ENCODE assay signal across 26 cellular contexts in genomic region chr3:29593802-29594201, GRCh38.
"Had no signal": no experiment of that assay in that cellular context is flagged by ENCODE, and none has a peak within 500 bp of the region (broad histone marks: within the 10 kb centered on the region; RNA-seq: fewer than 3 reads in every experiment).

No MANE protein-coding gene starts in this region.

- H3K79me2 ChIP-seq: hepatocyte had no signal

- H3K27me3 ChIP-seq: dorsolateral prefrontal cortex, esophagus muscularis mucosa, foreskin keratinocyte, gastroesophageal sphincter, heart left ventricle, hepatocyte had no signal

- H3K36me3 Mint-ChIP-seq: immature natural killer cell; naive B cell; naive thymus-derived CD8-positive, alpha-beta T cell had no signal

- H3K9me3 ChIP-seq: esophagus muscularis mucosa, gastroesophageal sphincter, heart left ventricle, left ventricle myocardium inferior, lower lobe of right lung, mucosa of descending colon had no signal

- H3K27ac ChIP-seq: coronary artery, dorsolateral prefrontal cortex, esophagus muscularis mucosa, foreskin keratinocyte, gastroesophageal sphincter, heart left ventricle, hepatocyte, left ventricle myocardium inferior, lower lobe of right lung had no signal

- H2AFZ ChIP-seq: hepatocyte had no signal

- DNase-seq: dermis blood vessel endothelial cell; dorsolateral prefrontal cortex; effector CD4-positive, alpha-beta T cell; effector memory CD4-positive, alpha-beta T cell; foreskin keratinocyte; heart left ventricle; hypothalamus; immature natural killer cell; islet precursor cell; kidney; kidney glomerular epithelial cell; left colon; left ventricle myocardium inferior; lower lobe of right lung; mesenchymal stem cell; mucosa of descending colon; naive B cell; naive thymus-derived CD8-positive, alpha-beta T cell had no signal

- H3K4me3 Mint-ChIP-seq: immature natural killer cell; mesothelial cell of epicardium; naive B cell; naive thymus-derived CD8-positive, alpha-beta T cell had no signal

- H3K27ac Mint-ChIP-seq: immature natural killer cell; mesothelial cell of epicardium; naive B cell; naive thymus-derived CD8-positive, alpha-beta T cell had no signal

- H3K4me1 Mint-ChIP-seq: immature natural killer cell; naive B cell; naive thymus-derived CD8-positive, alpha-beta T cell had no signal

- H3K4me2 ChIP-seq: hepatocyte had no signal

- H3K4me1 ChIP-seq: foreskin keratinocyte, lower lobe of right lung had no signal

- ATAC-seq: foreskin keratinocyte; gastroesophageal sphincter; heart left ventricle; left colon; left lobe of liver; lower lobe of right lung; mucosa of descending colon; naive thymus-derived CD8-positive, alpha-beta T cell had no signal

- FAIRE-seq: endothelial cell of umbilical vein, frontal cortex, kidney had no signal

- H3K4me3 ChIP-seq: coronary artery, dorsolateral prefrontal cortex, esophagus muscularis mucosa, gastroesophageal sphincter, heart left ventricle, hepatocyte, left ventricle myocardium inferior, lower lobe of right lung, mucosa of descending colon had no signal

- H3K27me3 Mint-ChIP-seq: naive B cell had no signal

- H3K36me3 ChIP-seq: esophagus muscularis mucosa, gastroesophageal sphincter, heart left ventricle, left ventricle myocardium inferior, lower lobe of right lung had no signal
